ENCODE assay signal across 2 cellular contexts in the genomic region with DNA sequence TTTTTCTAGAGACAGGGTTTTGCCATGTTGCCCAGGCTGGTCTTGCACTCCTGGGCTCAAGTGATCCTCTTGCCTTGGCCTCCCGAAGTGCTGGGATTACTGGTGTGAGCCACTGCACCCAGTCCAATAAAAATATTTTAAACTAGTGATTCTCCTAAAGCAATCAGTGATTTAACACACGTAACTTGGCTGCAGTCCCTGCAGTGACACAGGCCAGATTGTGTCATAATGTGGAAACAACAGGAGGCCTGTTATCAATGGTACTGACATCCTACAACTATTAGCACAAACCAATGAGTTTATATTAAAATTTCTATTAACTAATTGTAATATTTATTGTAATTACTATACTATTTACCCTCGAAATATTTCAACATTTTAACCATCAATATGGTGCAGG.
TF ChIP-seq lines count a peak whose summit lies in the region.

No MANE protein-coding gene starts in this region.

TF ChIP-seq in IMR-90, 13 proteins besides CTCF, POLR2A, EP300 and RAD21:
- TF ChIP-seq CEBPB (IDR thresholded peaks at IDR 0.05; ENCODE audit: low read depth, low read length) (0 out of 2 replicates have a peak, but pooled peaks have one; percentile 36), FOS (IDR thresholded peaks at IDR 0.05; ENCODE audit: low read depth, low read length) (no peak)

TF ChIP-seq in neural cell, 6 proteins besides CTCF, POLR2A, EP300 and RAD21:
- TF ChIP-seq POLR2AphosphoS5 (IDR thresholded peaks at IDR 0.05) (no peak), SMC3 (conservative IDR thresholded peaks at IDR 0.05; ENCODE audit: poor library complexity) (no peak), EZH2 (IDR thresholded peaks at IDR 0.05; ENCODE audit: borderline replicate concordance, insufficient read depth, low read length, poor library complexity, severe bottlenecking) (no peak), MXI1 (conservative IDR thresholded peaks at IDR 0.05; ENCODE audit: poor library complexity, severe bottlenecking) (no peak), TAF1 (IDR thresholded peaks at IDR 0.05; ENCODE audit: low read depth) (no peak)
- TF ChIP-seq, protein P1, sequence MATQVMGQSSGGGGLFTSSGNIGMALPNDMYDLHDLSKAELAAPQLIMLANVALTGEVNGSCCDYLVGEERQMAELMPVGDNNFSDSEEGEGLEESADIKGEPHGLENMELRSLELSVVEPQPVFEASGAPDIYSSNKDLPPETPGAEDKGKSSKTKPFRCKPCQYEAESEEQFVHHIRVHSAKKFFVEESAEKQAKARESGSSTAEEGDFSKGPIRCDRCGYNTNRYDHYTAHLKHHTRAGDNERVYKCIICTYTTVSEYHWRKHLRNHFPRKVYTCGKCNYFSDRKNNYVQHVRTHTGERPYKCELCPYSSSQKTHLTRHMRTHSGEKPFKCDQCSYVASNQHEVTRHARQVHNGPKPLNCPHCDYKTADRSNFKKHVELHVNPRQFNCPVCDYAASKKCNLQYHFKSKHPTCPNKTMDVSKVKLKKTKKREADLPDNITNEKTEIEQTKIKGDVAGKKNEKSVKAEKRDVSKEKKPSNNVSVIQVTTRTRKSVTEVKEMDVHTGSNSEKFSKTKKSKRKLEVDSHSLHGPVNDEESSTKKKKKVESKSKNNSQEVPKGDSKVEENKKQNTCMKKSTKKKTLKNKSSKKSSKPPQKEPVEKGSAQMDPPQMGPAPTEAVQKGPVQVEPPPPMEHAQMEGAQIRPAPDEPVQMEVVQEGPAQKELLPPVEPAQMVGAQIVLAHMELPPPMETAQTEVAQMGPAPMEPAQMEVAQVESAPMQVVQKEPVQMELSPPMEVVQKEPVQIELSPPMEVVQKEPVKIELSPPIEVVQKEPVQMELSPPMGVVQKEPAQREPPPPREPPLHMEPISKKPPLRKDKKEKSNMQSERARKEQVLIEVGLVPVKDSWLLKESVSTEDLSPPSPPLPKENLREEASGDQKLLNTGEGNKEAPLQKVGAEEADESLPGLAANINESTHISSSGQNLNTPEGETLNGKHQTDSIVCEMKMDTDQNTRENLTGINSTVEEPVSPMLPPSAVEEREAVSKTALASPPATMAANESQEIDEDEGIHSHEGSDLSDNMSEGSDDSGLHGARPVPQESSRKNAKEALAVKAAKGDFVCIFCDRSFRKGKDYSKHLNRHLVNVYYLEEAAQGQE (IDR thresholded peaks at IDR 0.05; ENCODE audit: borderline replicate concordance), result no peak
